In genomic region chr4:72568959-72569718, GRCh38 we compare ENCODE assay signal across 8 cellular contexts. TPM values are rescaled to one million over a fixed set of nuclear protein-coding genes. Genes with fewer than 3 reads are reported as not detected.
DNase-seq lines count a peak whose midpoint lies in the region; ATAC-seq and TF ChIP-seq lines count a peak whose summit lies in the region.

Gene ADAMTS3 (minus strand): TSS chr4:72569221. CDS start chr4:72568762, 459 bp downstream.

- no peaks in the 10 kb centered on the region for H3K9me3 ChIP-seq in CD4-positive, CD25-positive, alpha-beta regulatory T cell (ENCODE audit: control insufficient read depth in 2 of 2, low read length in 2 of 2)
- H3K9me3 ChIP-seq in iPS-15b (ENCODE audit: control insufficient read depth, insufficient read depth, low read length): no peaks in the 10 kb centered on the region

- peaks cover 0 to 7% (median 0%) of the 10 kb centered on the region in 7 donors for H3K9me3 Mint-ChIP-seq in CD4-positive, CD25-positive, alpha-beta regulatory T cell
- no peaks in the 10 kb centered on the region for H3K9me3 Mint-ChIP-seq in MCF 10A (ENCODE audit: unreplicated experiment)

- POLR2A ChIA-PET in MCF 10A (lab: Yijun Ruan, JAX): interaction anchor here (0.6 kb wide), 1 partner anchor 417 kb away, joined by 4 read pairs; no protein-coding TSS in a partner anchor

- H3K4me1 ChIP-seq in CD4-positive, CD25-positive, alpha-beta regulatory T cell (ENCODE audit: control insufficient read depth, insufficient read depth, low read length, poor library complexity, severe bottlenecking): no peaks in the 10 kb centered on the region
- peaks cover 8% of the 10 kb centered on the region for H3K4me1 ChIP-seq in iPS-15b (ENCODE audit: control insufficient read depth, insufficient read depth, low read length)

- H3K27ac Mint-ChIP-seq in CD4-positive, CD25-positive, alpha-beta regulatory T cell: peak within 1 kb of the TSS in 1 of 3 donors; percentile 37
- H3K27ac Mint-ChIP-seq in MCF 10A (ENCODE audit: low read depth, unreplicated experiment): peak within 1 kb of the TSS; percentile 23

- CTCF ChIA-PET in MCF 10A (lab: Yijun Ruan, JAX): interaction anchor here (0.6 to 1.5 kb wide), 3 partner anchors 11 to 413 kb away, joined by 3 read pairs; no protein-coding TSS in a partner anchor

- H3K4me3 Mint-ChIP-seq in CD4-positive, CD25-positive, alpha-beta regulatory T cell: peak within 1 kb of the TSS; percentile 75 to 90 (median 79)
- peak within 1 kb of the TSS; percentile 76 for H3K4me3 Mint-ChIP-seq in MCF 10A (ENCODE audit: unreplicated experiment)

- H3K36me3 Mint-ChIP-seq in CD4-positive, CD25-positive, alpha-beta regulatory T cell: no peaks in the 10 kb centered on the region
- H3K36me3 Mint-ChIP-seq in MCF 10A (ENCODE audit: insufficient read depth, unreplicated experiment): no peaks in the 10 kb centered on the region

- peaks cover 65% of the 10 kb centered on the region for H3K27me3 Mint-ChIP-seq in CD4-positive, CD25-positive, alpha-beta regulatory T cell
- H3K27me3 Mint-ChIP-seq in MCF 10A (ENCODE audit: insufficient read depth, unreplicated experiment): no peaks in the 10 kb centered on the region

- peaks cover 17% of the 10 kb centered on the region for H3K27me3 ChIP-seq in CD4-positive, CD25-positive, alpha-beta regulatory T cell (ENCODE audit: control insufficient read depth, insufficient read depth, low read length)
- H3K27me3 ChIP-seq in iPS-15b (ENCODE audit: control insufficient read depth, insufficient read depth, low read length): peaks cover 5% of the 10 kb centered on the region

- peak in 1 of 3 donors; percentile 0 for DNase-seq in CD4-positive, CD25-positive, alpha-beta regulatory T cell
- DNase-seq in NCI-H82 treated with DMSO at 0.1 percent for 48 hours (lab: John Stamatoyannopoulos, UW; ENCODE audit: unreplicated experiment): peak; percentile 25
- peak; percentile 37 for DNase-seq in MCF 10A (ENCODE audit: unreplicated experiment)
- peak; percentile 73 for DNase-seq in sciatic nerve (ENCODE audit: low spot score)
- no peak for DNase-seq in SIG-M5 (lab: John Stamatoyannopoulos, UW)

- ATAC-seq in CD4-positive, CD25-positive, alpha-beta regulatory T cell (ENCODE audit: low read depth in 2 of 2): no peak
- ATAC-seq in GM21360 (IDR thresholded peaks at IDR 0.05; ENCODE audit: unreplicated experiment) (peak; percentile 45), sciatic nerve (peak; percentile 89), HG03521 (IDR thresholded peaks at IDR 0.05; ENCODE audit: unreplicated experiment) (no peak)

- no peak within 1 kb of the TSS for H3K27ac ChIP-seq in CD4-positive, CD25-positive, alpha-beta regulatory T cell (ENCODE audit: insufficient read depth, low read length, poor library complexity, severe bottlenecking)

- H3K36me3 ChIP-seq in CD4-positive, CD25-positive, alpha-beta regulatory T cell (ENCODE audit: control insufficient read depth, insufficient read depth, low read length): no peaks in the 10 kb centered on the region
- no peaks in the 10 kb centered on the region for H3K36me3 ChIP-seq in iPS-15b (ENCODE audit: control insufficient read depth, insufficient read depth, low read length)

- BruUV-seq in MCF 10A (replicated peaks; lab: Mats Ljungman, UMichigan): no TSS peak

- peak within 1 kb of the TSS; percentile 54 for H3K9ac ChIP-seq in iPS-15b (ENCODE audit: low read depth, low read length)

- H3K4me1 Mint-ChIP-seq in CD4-positive, CD25-positive, alpha-beta regulatory T cell: peaks cover 0 to 18% (median 4%) of the 10 kb centered on the region in 4 donors
- peaks cover 19% of the 10 kb centered on the region for H3K4me1 Mint-ChIP-seq in MCF 10A (ENCODE audit: insufficient read depth, unreplicated experiment)

- no peak for TF ChIP-seq CTCF in MCF 10A (IDR thresholded peaks at IDR 0.05; ENCODE audit: unreplicated experiment)

- H3K4me3 ChIP-seq in CD4-positive, CD25-positive, alpha-beta regulatory T cell (ENCODE audit: low read depth, low read length): no peak within 1 kb of the TSS
- H3K4me3 ChIP-seq in iPS-15b (ENCODE audit: low read depth, low read length): peak within 1 kb of the TSS; percentile 87

- intact Hi-C loops in MCF 10A (cut with micrococcal nuclease) (loop anchor here (2.0 to 10.0 kb wide), 3 partner anchors 64 to 264 kb away; no protein-coding TSS in a partner anchor), sciatic nerve (cut with DNase I) (no loop called here)

RNA-seq across cellular contexts. Expression of gene ADAMTS3, which starts in this region (rescaled TPM):
- not detected for total RNA-seq in CD4-positive, CD25-positive, alpha-beta regulatory T cell
- under 1 TPM in 1 of 4 donors, not detected in 3; 0.34 TPM for polyA plus RNA-seq in CD4-positive, CD25-positive, alpha-beta regulatory T cell
- 0.25 and 0.58 TPM in 2 replicates for total RNA-seq in MCF 10A (2022)
- 2.3 TPM for total RNA-seq in sciatic nerve

Comparison
In these comparisons a context has a peak if more than half of its experiments do, and no peak if none do; other contexts are left out.
1. Peak in DNase-seq in MCF 10A; RNA of the gene not detected or under 1 TPM.
2. ATAC-seq: peak in GM21360 (single experiment) and sciatic nerve (single experiment); none in CD4-positive, CD25-positive, alpha-beta regulatory T cell (0 of 2) and HG03521 (single experiment).